Comparison of ENCODE assay signal across 8 cellular contexts in the genomic region with DNA sequence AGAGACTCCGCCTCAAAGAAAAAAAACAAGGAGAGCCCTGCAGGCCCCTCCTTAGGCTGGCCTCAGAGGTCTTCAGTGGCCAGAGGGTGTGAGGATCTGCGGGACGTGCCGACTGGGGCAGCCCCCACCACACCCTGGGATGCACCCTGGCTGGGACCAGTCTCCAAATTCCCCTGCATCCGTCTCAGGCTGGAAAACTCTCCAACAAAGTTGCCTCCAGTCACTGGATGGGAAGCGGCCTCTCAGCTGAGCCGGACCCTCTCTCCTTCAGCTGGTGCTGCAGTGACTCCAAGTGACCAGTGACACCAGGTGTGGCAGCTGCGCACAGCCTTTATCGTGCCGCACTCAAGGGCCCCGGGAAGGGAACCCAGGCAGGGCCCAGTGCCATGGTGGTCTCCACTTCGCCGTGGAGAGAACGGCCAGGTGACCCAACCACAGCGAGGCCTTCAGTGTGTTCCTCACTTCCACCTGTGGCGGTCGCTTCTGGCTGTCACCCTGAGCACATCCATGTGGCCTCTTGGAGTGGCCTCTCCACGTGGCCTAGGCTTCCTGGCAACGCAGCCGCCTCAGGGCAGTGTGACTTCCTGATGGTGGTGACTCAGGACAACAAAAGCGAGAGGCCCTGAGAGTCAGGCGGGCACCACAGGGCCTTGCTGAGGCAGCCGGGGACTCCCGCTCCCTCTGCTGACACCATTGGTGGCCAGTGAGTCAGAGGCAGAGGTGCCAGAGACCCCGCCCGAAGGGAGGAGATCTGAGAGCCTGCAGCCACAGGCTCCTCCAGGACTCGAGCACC. TPM values are rescaled to one million over a fixed set of nuclear protein-coding genes. Genes with fewer than 3 reads are reported as not detected.
DNase-seq lines count a peak whose midpoint lies in the region; ATAC-seq, FAIRE-seq and TF ChIP-seq lines count a peak whose summit lies in the region.

No MANE protein-coding gene starts in this region.

- no peaks in the 10 kb centered on the region for H3K27me3 Mint-ChIP-seq in CD4-positive, CD25-positive, alpha-beta regulatory T cell
- H3K27me3 Mint-ChIP-seq in astrocyte (ENCODE audit: low read depth, unreplicated experiment) (peaks cover 5% of the 10 kb centered on the region), neural progenitor cell (ENCODE audit: insufficient read depth, low read depth) (no peaks in the 10 kb centered on the region), H9 (ENCODE audit: low read depth) (no peaks in the 10 kb centered on the region)

- no peaks in the 10 kb centered on the region for H3K9me3 Mint-ChIP-seq in CD4-positive, CD25-positive, alpha-beta regulatory T cell
- no peaks in the 10 kb centered on the region for H3K9me3 Mint-ChIP-seq in astrocyte (ENCODE audit: unreplicated experiment)
- no peaks in the 10 kb centered on the region for H3K9me3 Mint-ChIP-seq in neural progenitor cell
- no peaks in the 10 kb centered on the region for H3K9me3 Mint-ChIP-seq in H9

- no peak overlapping the region for H3K4ac ChIP-seq in H9 (ENCODE audit: low read depth, low read length)

- peaks cover 8% of the 10 kb centered on the region for H3K36me3 Mint-ChIP-seq in CD4-positive, CD25-positive, alpha-beta regulatory T cell
- H3K36me3 Mint-ChIP-seq in astrocyte (ENCODE audit: low read depth, unreplicated experiment) = peaks cover 7% of the 10 kb centered on the region
- peaks cover 4% of the 10 kb centered on the region for H3K36me3 Mint-ChIP-seq in neural progenitor cell
- peaks cover 8 to 27% (median 22%) of the 10 kb centered on the region in 3 experiments; a peak in 6 of 7 replicates for H3K36me3 Mint-ChIP-seq in H9 (ENCODE audit: insufficient read depth in 1 of 3, low read depth in 3 of 3)

- no CpG with 5 or more reads among the region's 27 CpGs for WGBS in H9 (ENCODE audit: extremely low coverage, insufficient read length, low lambda C conversion rate)

- intact Hi-C loops in mucosa of descending colon (cut with DNase I, micrococcal nuclease) = no loop called here

- H3K18ac ChIP-seq in H9 (ENCODE audit: insufficient read length, low read depth, low read length) = no peak overlapping the region

- no peak overlapping the region for H4K8ac ChIP-seq in H9 (replicated peaks; ENCODE audit: insufficient read length, low read depth, low read length)

- H2AFZ ChIP-seq in astrocyte (ENCODE audit: low read depth, low read length) = no peak overlapping the region
- H2AFZ ChIP-seq in neural progenitor cell (replicated peaks) = no peak overlapping the region
- no peak overlapping the region for H2AFZ ChIP-seq in H9 (ENCODE audit: low read length)

- no peak overlapping the region for H3K27ac ChIP-seq in CD4-positive, CD25-positive, alpha-beta regulatory T cell (ENCODE audit: insufficient read depth, low read length, poor library complexity, severe bottlenecking)
- no peak overlapping the region for H3K27ac ChIP-seq in astrocyte (ENCODE audit: low read depth, low read length)
- H3K27ac ChIP-seq in WERI-Rb-1 = no peak overlapping the region
- H3K27ac ChIP-seq in neural progenitor cell = no peak overlapping the region
- H3K27ac ChIP-seq in H9 (ENCODE audit: insufficient read length, low read depth, low read length) = no peak overlapping the region

- TF ChIP-seq CTCF in astrocyte (IDR thresholded peaks at IDR 0.05; ENCODE audit: insufficient read depth, low read depth, low read length) (no peak), mucosa of descending colon (IDR thresholded peaks at IDR 0.05) (no peak), WERI-Rb-1 (IDR thresholded peaks at IDR 0.05; ENCODE audit: low read depth, low read length) (no peak), neural progenitor cell (IDR thresholded peaks at IDR 0.05) (no peak), H9 (conservative IDR thresholded peaks at IDR 0.05) (no peak)

- H3K4me2 ChIP-seq in astrocyte (ENCODE audit: low read length) (peak overlapping the region; percentile 58), neural progenitor cell (no peak overlapping the region), H9 (ENCODE audit: insufficient read depth, insufficient read length, low read length) (no peak overlapping the region)

- no peak overlapping the region for H3K23ac ChIP-seq in H9 (ENCODE audit: insufficient read length, low read depth, low read length)

- H4K5ac ChIP-seq in H9 (ENCODE audit: insufficient read length, low read depth, low read length) = no peak overlapping the region

- FAIRE-seq in astrocyte (lab: Jason Lieb, UNC) = peak; percentile 5

- H3K56ac ChIP-seq in H9 (ENCODE audit: insufficient read length, low read depth, low read length) = no peak overlapping the region

- H3K79me2 ChIP-seq in astrocyte (ENCODE audit: insufficient read depth, low read length) = no peaks in the 10 kb centered on the region
- no peaks in the 10 kb centered on the region for H3K79me2 ChIP-seq in neural progenitor cell (ENCODE audit: low read depth)
- no peaks in the 10 kb centered on the region for H3K79me2 ChIP-seq in H9 (ENCODE audit: insufficient read depth, low read length)

- no peaks in the 10 kb centered on the region for H3K9me3 ChIP-seq in CD4-positive, CD25-positive, alpha-beta regulatory T cell (ENCODE audit: control insufficient read depth in 2 of 2, low read length in 2 of 2)
- H3K9me3 ChIP-seq in astrocyte (ENCODE audit: insufficient read depth, low read depth, low read length) = no peaks in the 10 kb centered on the region
- H3K9me3 ChIP-seq in mucosa of descending colon = no peaks in the 10 kb centered on the region
- H3K9me3 ChIP-seq in WERI-Rb-1 (ENCODE audit: severe bottlenecking) = no peaks in the 10 kb centered on the region
- H3K9me3 ChIP-seq in neural progenitor cell (ENCODE audit: low read depth) = no peaks in the 10 kb centered on the region
- no peaks in the 10 kb centered on the region for H3K9me3 ChIP-seq in H9 (ENCODE audit: control insufficient read depth, low read depth, low read length)

- H3K79me1 ChIP-seq in H9 (ENCODE audit: insufficient read depth, low read depth, low read length, poor library complexity, severe bottlenecking) = no peaks in the 10 kb centered on the region

- no peak overlapping the region for H2BK15ac ChIP-seq in H9 (ENCODE audit: low read depth, low read length)

- no peaks in the 10 kb centered on the region for H3K4me1 ChIP-seq in CD4-positive, CD25-positive, alpha-beta regulatory T cell (ENCODE audit: control insufficient read depth, insufficient read depth, low read length, poor library complexity, severe bottlenecking)
- H3K4me1 ChIP-seq in astrocyte (ENCODE audit: insufficient read depth, low read length) (peaks cover 16% of the 10 kb centered on the region), mucosa of descending colon (ENCODE audit: low read depth) (no peaks in the 10 kb centered on the region), neural progenitor cell (no peaks in the 10 kb centered on the region), H9 (ENCODE audit: insufficient read depth, low read length) (no peaks in the 10 kb centered on the region)

- no peak overlapping the region; the same call in 1 of the 2 replicates for H3K14ac ChIP-seq in H9 (ENCODE audit: insufficient read depth, low read length)

- H3K27me3 ChIP-seq in CD4-positive, CD25-positive, alpha-beta regulatory T cell (ENCODE audit: control insufficient read depth, insufficient read depth, low read length) = no peaks in the 10 kb centered on the region
- H3K27me3 ChIP-seq in astrocyte (ENCODE audit: insufficient read depth, low read length) = no peaks in the 10 kb centered on the region
- H3K27me3 ChIP-seq in WERI-Rb-1 (ENCODE audit: insufficient read depth, low read depth, severe bottlenecking) = no peaks in the 10 kb centered on the region
- H3K27me3 ChIP-seq in neural progenitor cell = no peaks in the 10 kb centered on the region
- H3K27me3 ChIP-seq in H9 (ENCODE audit: insufficient read depth, low read length) = no peaks in the 10 kb centered on the region

- no peak overlapping the region for H3K27ac Mint-ChIP-seq in CD4-positive, CD25-positive, alpha-beta regulatory T cell
- no peak overlapping the region for H3K27ac Mint-ChIP-seq in astrocyte (ENCODE audit: unreplicated experiment)
- H3K27ac Mint-ChIP-seq in neural progenitor cell = no peak overlapping the region
- no peak overlapping the region for H3K27ac Mint-ChIP-seq in H9

- no peak overlapping the region for H3K4me3 ChIP-seq in CD4-positive, CD25-positive, alpha-beta regulatory T cell (ENCODE audit: low read depth, low read length)
- H3K4me3 ChIP-seq in astrocyte (ENCODE audit: insufficient read depth, low read depth, low read length) (no peak overlapping the region), mucosa of descending colon (no peak overlapping the region), WERI-Rb-1 (ENCODE audit: low read depth, low read length) (no peak overlapping the region), neural progenitor cell (no peak overlapping the region)

- no peaks in the 10 kb centered on the region for H3K23me2 ChIP-seq in H9 (ENCODE audit: insufficient read length, low read depth, low read length, poor library complexity, severe bottlenecking)

- H2BK12ac ChIP-seq in H9 (ENCODE audit: insufficient read length, low read depth, low read length) = no peak overlapping the region

- no peak overlapping the region for H2BK120ac ChIP-seq in H9 (ENCODE audit: low read depth, low read length, poor library complexity, severe bottlenecking)

- H3K36me3 ChIP-seq in CD4-positive, CD25-positive, alpha-beta regulatory T cell (ENCODE audit: control insufficient read depth, insufficient read depth, low read length) = no peaks in the 10 kb centered on the region
- H3K36me3 ChIP-seq in astrocyte (ENCODE audit: insufficient read depth, low read length) (no peaks in the 10 kb centered on the region), mucosa of descending colon (ENCODE audit: low read depth) (peaks cover 5% of the 10 kb centered on the region), WERI-Rb-1 (peaks cover 5% of the 10 kb centered on the region), neural progenitor cell (no peaks in the 10 kb centered on the region)

- DNase-seq in CD4-positive, CD25-positive, alpha-beta regulatory T cell = peak in 1 of 3 donors; percentile 49
- DNase-seq in NOMO-1 treated with dmso at 0.1 percent for 144 hours (lab: John Stamatoyannopoulos, UW; ENCODE audit: unreplicated experiment) (peak; percentile 75), astrocyte (ENCODE audit: low read depth) (peak; percentile 82), mucosa of descending colon (peak in 2 of 3 donors; percentile 11 to 68), WERI-Rb-1 (no peak), neural progenitor cell (ENCODE audit: low spot score) (no peak), SHP77 (lab: John Stamatoyannopoulos, UW) (no peak), H9 (no peak)

- no peak overlapping the region for H2BK5ac ChIP-seq in H9 (ENCODE audit: insufficient read length, low read length)

- H3K4me3 Mint-ChIP-seq in CD4-positive, CD25-positive, alpha-beta regulatory T cell = no peak overlapping the region
- H3K4me3 Mint-ChIP-seq in astrocyte (ENCODE audit: unreplicated experiment) (no peak overlapping the region), neural progenitor cell (no peak overlapping the region), H9 (no peak overlapping the region)

- no peak overlapping the region for H2AK5ac ChIP-seq in H9 (ENCODE audit: insufficient read length, low read length)

- H3T11ph ChIP-seq in H9 (ENCODE audit: low read length) = no peak overlapping the region

- no peaks in the 10 kb centered on the region for H3F3A ChIP-seq in neural progenitor cell (ENCODE audit: low read depth)

- peaks cover 0 to 12% (median 2%) of the 10 kb centered on the region in 4 donors for H3K4me1 Mint-ChIP-seq in CD4-positive, CD25-positive, alpha-beta regulatory T cell
- H3K4me1 Mint-ChIP-seq in astrocyte (ENCODE audit: low read depth, unreplicated experiment) = no peaks in the 10 kb centered on the region
- H3K4me1 Mint-ChIP-seq in neural progenitor cell = peaks cover 2% of the 10 kb centered on the region
- peaks cover 0 to 10% of the 10 kb centered on the region in 2 experiments; a peak in 3 of 4 replicates for H3K4me1 Mint-ChIP-seq in H9

- peak; percentile 69 to 70 for ATAC-seq in CD4-positive, CD25-positive, alpha-beta regulatory T cell (ENCODE audit: low read depth in 2 of 2)
- peak; percentile 52 for ATAC-seq in mucosa of descending colon

- H3K9ac ChIP-seq in astrocyte (ENCODE audit: low read length) (peak overlapping the region; percentile 18), neural progenitor cell (no peak overlapping the region), H9 (ENCODE audit: extremely low read depth, insufficient read length, low read length) (no peak overlapping the region)

- peaks cover 17% of the 10 kb centered on the region for H4K20me1 ChIP-seq in astrocyte (ENCODE audit: insufficient read depth, low read length)
- H4K20me1 ChIP-seq in neural progenitor cell (ENCODE audit: low read depth) = no peaks in the 10 kb centered on the region
- H4K20me1 ChIP-seq in H9 (ENCODE audit: control insufficient read depth, insufficient read depth, insufficient read length) = no peaks in the 10 kb centered on the region

- no peak overlapping the region for H2BK20ac ChIP-seq in H9 (ENCODE audit: low read depth, low read length, poor library complexity, severe bottlenecking)

- no peak overlapping the region for H4K91ac ChIP-seq in H9 (ENCODE audit: insufficient read length, low read depth, low read length)

RNA-seq across cellular contexts. Expression of a gene that starts 19.3 kb away (rescaled TPM):
- total RNA-seq in CD4-positive, CD25-positive, alpha-beta regulatory T cell = 31.6 TPM
- polyA plus RNA-seq in CD4-positive, CD25-positive, alpha-beta regulatory T cell = 1 to 10 TPM in 3 of 4 donors, under 1 TPM in 1; 0.67 to 2.2 (median 1.8) TPM
- total RNA-seq in astrocyte (27.3 and 34.8 TPM in 2 replicates), mucosa of descending colon (10 to 100 TPM; 11.5 to 37.8 (median 14.3) TPM), neural progenitor cell (ENCODE audit: low replicate concordance) (39.3 and 44.9 TPM in 2 replicates), H9 (2021) (43.6 and 52.7 TPM in 2 replicates)

RNA-seq across cellular contexts. Expression of a gene that starts 34.6 kb away (rescaled TPM):
- total RNA-seq in CD4-positive, CD25-positive, alpha-beta regulatory T cell = 23.8 TPM
- polyA plus RNA-seq in CD4-positive, CD25-positive, alpha-beta regulatory T cell = 10 to 100 TPM; 17.8 to 27.7 (median 23.4) TPM
- total RNA-seq in astrocyte = 31.8 and 32.5 TPM in 2 replicates
- 10 to 100 TPM; 55.5 to 70.4 (median 64.0) TPM for total RNA-seq in mucosa of descending colon
- total RNA-seq in neural progenitor cell (ENCODE audit: low replicate concordance) = 53.6 and 66.0 TPM in 2 replicates
- 46.3 and 47.5 TPM in 2 replicates for total RNA-seq in H9 (2021)

Comparison
In these comparisons a context has a peak if more than half of its experiments do, and no peak if none do; other contexts are left out.
1. DNase-seq: peak in NOMO-1 treated with dmso at 0.1 percent for 144 hours (single experiment), astrocyte (single experiment) and mucosa of descending colon (2 of 3); none in WERI-Rb-1 (single experiment), neural progenitor cell (single experiment), SHP77 (0 of 2) and H9 (single experiment).